21 cellular contexts compared by ENCODE assay signal in genomic region chr14:50814161-50814560, GRCh38. TPM values are rescaled to one million over a fixed set of nuclear protein-coding genes. Genes with fewer than 3 reads are reported as not detected.
DNase-seq lines count a peak whose midpoint lies in the region; ATAC-seq and TF ChIP-seq lines count a peak whose summit lies in the region.
"Had no signal": no experiment of that assay in that cellular context is flagged by ENCODE, and none has a peak within 500 bp of the region (broad histone marks: within the 10 kb centered on the region; RNA-seq: fewer than 3 reads in every experiment).

No MANE protein-coding gene starts in this region.

- H3K9me2 ChIP-seq in DOHH2 (replicated peaks; ENCODE audit: control insufficient read depth, low read length) = no peaks in the 10 kb centered on the region

- DNase-seq in T-helper 1 cell = no peak
- DNase-seq in activated B cell treated with CpG ODN at 0.5 μM for 24 hours = no peak
- no peak for DNase-seq in naive thymus-derived CD8-positive, alpha-beta T cell
- DNase-seq in germinal center (ENCODE audit: low spot score) = no peak
- DNase-seq in foreskin keratinocyte = no peak
- DNase-seq: dermis blood vessel endothelial cell; erythroblast; HFFc6; NCI-H146; NCI-H2227 treated with DMSO at 0.1 percent for 48 hours; posterior cingulate gyrus; stimulated activated CD4-positive, alpha-beta T cell treated with anti-CD3 and anti-CD28 coated beads, Interleukin-4, amount 100 ng/mL, for 4 hours; thyroid gland had no signal

- no peaks in the 10 kb centered on the region for H3K27me3 ChIP-seq in DOHH2 (ENCODE audit: control insufficient read depth, low read length)
- H3K27me3 ChIP-seq in foreskin keratinocyte = no peaks in the 10 kb centered on the region
- H3K27me3 ChIP-seq: breast epithelium, thyroid gland had no signal

- peaks cover 22% of the 10 kb centered on the region for H3F3A ChIP-seq in DOHH2 (ENCODE audit: control insufficient read depth, insufficient read depth)

- peak overlapping the region; percentile 55 for H3K4me3 ChIP-seq in DOHH2 (ENCODE audit: low read length)
- H3K4me3 ChIP-seq: breast epithelium, skin epidermis, thyroid gland had no signal

- intact Hi-C loops in activated B cell treated with CpG ODN at 0.5 μM for 24 hours (cut with micrococcal nuclease) = no loop called here

- peak overlapping the region; percentile 71 for H3K4me2 ChIP-seq in DOHH2 (ENCODE audit: low read length)

- H3K27ac Mint-ChIP-seq in T-helper 1 cell treated with Interleukin-12 subunit alpha and Interleukin-12 subunit beta and Interleukin-4 antibody, amounts not matched to agents 30 μg/mL and 1 μg/mL, for 36 hours = peak overlapping the region; percentile 31
- H3K27ac Mint-ChIP-seq in activated B cell treated with CpG ODN at 0.5 μM for 24 hours = peak overlapping the region; percentile 67
- H3K27ac Mint-ChIP-seq in naive thymus-derived CD8-positive, alpha-beta T cell = peak overlapping the region; percentile 22 to 95 (median 80)
- H3K27ac Mint-ChIP-seq: HFFc6 had no signal

- peaks cover 24% of the 10 kb centered on the region for H3K36me3 Mint-ChIP-seq in T-helper 1 cell treated with Interleukin-12 subunit alpha and Interleukin-12 subunit beta and Interleukin-4 antibody, amounts not matched to agents 30 μg/mL and 1 μg/mL, for 36 hours (ENCODE audit: low read depth)
- peaks cover 43% of the 10 kb centered on the region for H3K36me3 Mint-ChIP-seq in activated B cell treated with CpG ODN at 0.5 μM for 24 hours (ENCODE audit: low read depth)
- H3K36me3 Mint-ChIP-seq in naive thymus-derived CD8-positive, alpha-beta T cell = peaks cover 0 to 31% (median 20%) of the 10 kb centered on the region in 3 donors

- CTCF ChIA-PET in activated B cell treated with CpG ODN at 0.5 μM for 24 hours (lab: Charles Lee) = interaction anchor here (4.1 kb wide), 1 partner anchor 46 kb away, joined by 22 read pairs; no protein-coding TSS in a partner anchor

- H3K4me1 ChIP-seq in DOHH2 (ENCODE audit: control insufficient read depth, low read length) (peaks cover 63% of the 10 kb centered on the region), foreskin keratinocyte (no peaks in the 10 kb centered on the region)
- H3K4me1 ChIP-seq: breast epithelium, thyroid gland had no signal

- TF ChIP-seq CTCF in DOHH2 (IDR thresholded peaks at IDR 0.05; ENCODE audit: low read depth, low read length, poor library complexity, severe bottlenecking) (no peak), activated B cell treated with CpG ODN at 0.5 μM for 24 hours (IDR thresholded peaks at IDR 0.05) (no peak), foreskin keratinocyte (conservative IDR thresholded peaks at IDR 0.05) (no peak)

- no peaks in the 10 kb centered on the region for H4K20me1 ChIP-seq in DOHH2 (ENCODE audit: control insufficient read depth, insufficient read depth, low read depth, low read length)

- H3K36me3 ChIP-seq in DOHH2 (ENCODE audit: control insufficient read depth, low read length) = peaks cover 47% of the 10 kb centered on the region
- H3K36me3 ChIP-seq: breast epithelium, thyroid gland had no signal

- H3K27me3 Mint-ChIP-seq in T-helper 1 cell treated with Interleukin-12 subunit alpha and Interleukin-12 subunit beta and Interleukin-4 antibody, amounts not matched to agents 30 μg/mL and 1 μg/mL, for 36 hours (ENCODE audit: low read depth) = no peaks in the 10 kb centered on the region
- H3K27me3 Mint-ChIP-seq in activated B cell treated with CpG ODN at 0.5 μM for 24 hours = no peaks in the 10 kb centered on the region
- no peaks in the 10 kb centered on the region for H3K27me3 Mint-ChIP-seq in naive thymus-derived CD8-positive, alpha-beta T cell

- POLR2A ChIA-PET in activated B cell treated with CpG ODN at 0.5 μM for 24 hours (lab: Charles Lee) = interaction anchor here (1.8 to 4.6 kb wide), 3 partner anchors 9 to 24 kb away, joined by 8 to 30 read pairs (median 10); no protein-coding TSS in a partner anchor
- POLR2A ChIA-PET in naive thymus-derived CD8-positive, alpha-beta T cell (lab: Charles Lee) = interaction anchor here (1.0 to 4.8 kb wide), 3 partner anchors 8 to 29 kb away, joined by 3 to 26 read pairs (median 8); partner anchors contain the start of gene NIN

- peaks cover 4% of the 10 kb centered on the region; the same call in 1 of the 2 replicates for H3K9me3 ChIP-seq in DOHH2 (ENCODE audit: control insufficient read depth, insufficient read depth, low read length)
- H3K9me3 ChIP-seq: breast epithelium, thyroid gland had no signal

- peak overlapping the region; percentile 90 for H3K27ac ChIP-seq in DOHH2 (ENCODE audit: low read depth, low read length)
- H3K27ac ChIP-seq in foreskin keratinocyte = no peak overlapping the region
- H3K27ac ChIP-seq: 22Rv1, breast epithelium, thyroid gland had no signal

- ATAC-seq in activated B cell treated with CpG ODN at 0.5 μM for 24 hours (ENCODE audit: low read depth) (no peak), HG02623 (IDR thresholded peaks at IDR 0.05; ENCODE audit: unreplicated experiment) (no peak), foreskin keratinocyte (no peak)
- no peak for ATAC-seq in naive thymus-derived CD8-positive, alpha-beta T cell

- peaks cover 84% of the 10 kb centered on the region for H3K79me2 ChIP-seq in DOHH2 (ENCODE audit: control insufficient read depth, low read length)

- H3K4me3 Mint-ChIP-seq in T-helper 1 cell treated with Interleukin-12 subunit alpha and Interleukin-12 subunit beta and Interleukin-4 antibody, amounts not matched to agents 30 μg/mL and 1 μg/mL, for 36 hours = no peak overlapping the region
- H3K4me3 Mint-ChIP-seq in activated B cell treated with CpG ODN at 0.5 μM for 24 hours = peak overlapping the region; percentile 5
- H3K4me3 Mint-ChIP-seq in naive thymus-derived CD8-positive, alpha-beta T cell = peak overlapping the region in 9 of 10 donors; percentile 25 to 65 (median 51)
- H3K4me3 Mint-ChIP-seq: HFFc6 had no signal

- peaks cover 11% of the 10 kb centered on the region for H3K9me3 Mint-ChIP-seq in T-helper 1 cell treated with Interleukin-12 subunit alpha and Interleukin-12 subunit beta and Interleukin-4 antibody, amounts not matched to agents 30 μg/mL and 1 μg/mL, for 36 hours
- peaks cover 6% of the 10 kb centered on the region for H3K9me3 Mint-ChIP-seq in activated B cell treated with CpG ODN at 0.5 μM for 24 hours
- peaks cover 0 to 6% (median 0%) of the 10 kb centered on the region in 9 donors for H3K9me3 Mint-ChIP-seq in naive thymus-derived CD8-positive, alpha-beta T cell

- H3K4me1 Mint-ChIP-seq in T-helper 1 cell treated with Interleukin-12 subunit alpha and Interleukin-12 subunit beta and Interleukin-4 antibody, amounts not matched to agents 30 μg/mL and 1 μg/mL, for 36 hours (ENCODE audit: low read depth) = peaks cover 25% of the 10 kb centered on the region
- H3K4me1 Mint-ChIP-seq in activated B cell treated with CpG ODN at 0.5 μM for 24 hours = peaks cover 69% of the 10 kb centered on the region
- H3K4me1 Mint-ChIP-seq in naive thymus-derived CD8-positive, alpha-beta T cell = peaks cover 31 to 78% (median 72%) of the 10 kb centered on the region in 4 donors

RNA-seq across cellular contexts. Expression of gene NIN, which starts 16.8 kb away (rescaled TPM):
- total RNA-seq in activated B cell treated with CpG ODN at 0.5 μM for 24 hours (145 and 156 TPM in 2 replicates), foreskin keratinocyte (29.6 and 29.7 TPM in 2 replicates)
- total RNA-seq in naive thymus-derived CD8-positive, alpha-beta T cell = 100 to 1,000 TPM; 124 to 137 TPM
- 10 to 100 TPM; 37.1 to 60.2 (median 42.7) TPM for polyA plus RNA-seq in naive thymus-derived CD8-positive, alpha-beta T cell
- polyA plus RNA-seq in foreskin keratinocyte = 4.2 and 5.9 TPM in 2 replicates

RNA-seq across cellular contexts. Expression of gene ABHD12B, which starts 57.7 kb away (rescaled TPM):
- total RNA-seq in activated B cell treated with CpG ODN at 0.5 μM for 24 hours (not detected in 2 replicates), foreskin keratinocyte (not detected in 2 replicates)
- total RNA-seq in naive thymus-derived CD8-positive, alpha-beta T cell = not detected
- not detected for polyA plus RNA-seq in naive thymus-derived CD8-positive, alpha-beta T cell
- not detected in 2 replicates for polyA plus RNA-seq in foreskin keratinocyte
- total RNA-seq: breast epithelium, dermis blood vessel endothelial cell, glomerular endothelial cell had no signal
- polyA plus RNA-seq: BJ had no signal
